In the genomic region with DNA sequence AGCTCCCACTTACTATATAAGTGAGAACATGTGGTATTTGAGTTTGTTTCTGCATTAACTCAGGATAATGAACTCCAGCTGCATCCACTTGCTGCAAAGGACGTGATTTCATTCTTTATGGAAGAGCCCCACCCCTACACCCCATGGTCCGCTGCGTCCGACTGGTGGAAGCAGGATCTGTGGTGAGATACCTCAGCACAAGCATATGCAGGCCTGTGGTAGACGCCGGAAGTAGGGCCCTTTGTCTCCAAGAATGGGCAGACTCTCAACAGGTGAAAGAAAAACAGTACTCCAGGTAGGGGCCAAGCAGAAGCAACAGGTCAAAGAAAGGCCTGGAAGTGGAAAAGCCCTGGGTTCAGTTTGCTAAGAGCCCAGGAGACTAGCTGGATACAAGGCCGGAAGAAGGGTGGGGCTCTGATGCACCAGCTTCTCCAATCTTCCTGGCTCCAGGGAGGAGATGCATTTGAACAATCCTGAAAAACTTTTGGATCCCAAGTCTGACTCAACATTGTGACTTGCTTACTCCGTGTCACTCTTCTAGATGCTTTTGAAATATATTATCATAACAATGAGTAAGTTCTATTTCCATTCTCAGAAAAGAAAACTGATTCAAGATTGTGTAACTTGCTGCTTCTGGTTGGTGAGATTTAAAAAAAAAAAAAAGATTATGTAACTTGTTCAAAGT, we compare ENCODE assay signal across 10 cellular contexts. TPM values are rescaled to one million over a fixed set of nuclear protein-coding genes. Genes with fewer than 3 reads are reported as not detected.
DNase-seq lines count a peak whose midpoint lies in the region; ATAC-seq and TF ChIP-seq lines count a peak whose summit lies in the region.
"Had no signal": no experiment of that assay in that cellular context is flagged by ENCODE, and none has a peak within 500 bp of the region (broad histone marks: within the 10 kb centered on the region; RNA-seq: fewer than 3 reads in every experiment).

No MANE protein-coding gene starts in this region.

- H3K27me3 ChIP-seq in PC-3 (ENCODE audit: low read length), result no peaks in the 10 kb centered on the region
- H3K27me3 ChIP-seq in esophagus muscularis mucosa, result no peaks in the 10 kb centered on the region
- H3K27me3 ChIP-seq: BLaER1 had no signal

- no peak for TF ChIP-seq EP300 in esophagus muscularis mucosa (IDR thresholded peaks at IDR 0.05)

- H3K4me1 ChIP-seq in PC-3 (ENCODE audit: insufficient read depth, low read length), result peaks cover 25% of the 10 kb centered on the region
- peaks cover 25 to 36% (median 31%) of the 10 kb centered on the region in 4 donors for H3K4me1 ChIP-seq in esophagus muscularis mucosa

- no peak overlapping the region for H3K4me2 ChIP-seq in PC-3 (ENCODE audit: low read length)
- H3K4me2 ChIP-seq: BLaER1 had no signal

- no peaks in the 10 kb centered on the region for H3K9me2 ChIP-seq in PC-3 (replicated peaks; ENCODE audit: low read length)

- H3K9me3 ChIP-seq in PC-3 (ENCODE audit: low read length) (no peaks in the 10 kb centered on the region), esophagus muscularis mucosa (no peaks in the 10 kb centered on the region)

- peak; percentile 25 for ATAC-seq in PC-3

- CTCF ChIA-PET in PC-3 (lab: Charles Lee), result interaction anchor here (1.0 kb wide), 1 partner anchor 54 kb away, joined by 5 read pairs; no protein-coding TSS in a partner anchor

- intact Hi-C loops in PC-3 (cut with micrococcal nuclease), result no loop called here
- intact Hi-C loops in esophagus muscularis mucosa (cut with DNase I), result no loop called here

- POLR2A ChIA-PET in PC-3 (lab: Charles Lee; ENCODE audit: unreplicated experiment), result interaction anchor here (0.6 to 1.4 kb wide), 2 partner anchors 46 to 55 kb away, joined by 3 to 7 read pairs; a partner anchor contains a TSS

- peaks cover 14% of the 10 kb centered on the region for H3K79me2 ChIP-seq in PC-3 (ENCODE audit: low read length)

- no TSS peak for BruUV-seq in PC-3 (replicated peaks; lab: Mats Ljungman, UMichigan)

- no peaks in the 10 kb centered on the region for H4K20me1 ChIP-seq in PC-3 (ENCODE audit: low read length)
- H4K20me1 ChIP-seq: BLaER1 had no signal

- TF ChIP-seq CTCF in PC-3 (conservative IDR thresholded peaks at IDR 0.05; ENCODE audit: low read depth, low read length) (no peak), esophagus muscularis mucosa (IDR thresholded peaks at IDR 0.05) (no peak)

- WGBS in esophagus muscularis mucosa, result 50% methylated on average over 8 of the region's 8 CpGs

- H3K27ac ChIP-seq in PC-3 (ENCODE audit: low read length) (peak overlapping the region; percentile 39), esophagus muscularis mucosa (replicated peaks in 1 of 4) (peak overlapping the region; percentile 76 to 92 (median 88)), skin epidermis (peak overlapping the region in 17 of 21 experiments; percentile 11 to 87 (median 79))
- H3K27ac ChIP-seq: BLaER1 had no signal

- peak; percentile 26 for DNase-seq in NCI-H146 (lab: John Stamatoyannopoulos, UW)
- DNase-seq in NCI-H146 treated with DMSO at 0.1 percent for 48 hours (lab: John Stamatoyannopoulos, UW; ENCODE audit: unreplicated experiment), result no peak
- DNase-seq in PC-3, result peak; percentile 83
- no peak for DNase-seq in esophagus muscularis mucosa (ENCODE audit: extremely low spot score)
- no peak for DNase-seq in NCI-H524 (lab: John Stamatoyannopoulos, UW)
- no peak for DNase-seq in D341Med (ENCODE audit: low spot score)
- DNase-seq in NCI-H2029 (lab: John Stamatoyannopoulos, UW), result no peak
- DNase-seq: central memory CD4-positive, alpha-beta T cell had no signal

- H3K4me3 ChIP-seq in PC-3 (ENCODE audit: low read length) (no peak overlapping the region), esophagus muscularis mucosa (no peak overlapping the region), skin epidermis (no peak overlapping the region)
- H3K4me3 ChIP-seq: BLaER1 had no signal

- no peaks in the 10 kb centered on the region for H3K36me3 ChIP-seq in PC-3 (ENCODE audit: low read depth, low read length)
- no peaks in the 10 kb centered on the region for H3K36me3 ChIP-seq in esophagus muscularis mucosa
- H3K36me3 ChIP-seq: BLaER1 had no signal

- H2AFZ ChIP-seq in PC-3 (ENCODE audit: low read length), result no peak overlapping the region

- H3K9ac ChIP-seq in PC-3 (ENCODE audit: low read length), result no peak overlapping the region
- H3K9ac ChIP-seq: BLaER1 had no signal

- TF ChIP-seq POLR2A in esophagus muscularis mucosa (IDR thresholded peaks at IDR 0.05; ENCODE audit: low read depth), result no peak

- peaks cover 3% of the 10 kb centered on the region for H3F3A ChIP-seq in PC-3 (ENCODE audit: low read length, unreplicated experiment)

RNA-seq across cellular contexts. Expression of a gene that starts 30.4 kb away (rescaled TPM):
- 47.9 and 96.6 TPM in 2 replicates for total RNA-seq in PC-3 (2014; rRNA removed)
- total RNA-seq in esophagus muscularis mucosa, result 100 to 1,000 TPM in 2 of 4 donors, 10 to 100 TPM in 2; 42.8 to 181 (median 96.0) TPM

RNA-seq across cellular contexts. Expression of a gene that starts 45.9 kb away (rescaled TPM):
- total RNA-seq in PC-3 (2014; rRNA removed), result 1,345 and 2,062 TPM in 2 replicates
- total RNA-seq in esophagus muscularis mucosa, result over 10,000 TPM in 1 of 4 donors, 1,000 to 10,000 TPM in 3; 2,724 to 15,405 (median 5,373) TPM

Comparison
In these comparisons a context has a peak if more than half of its experiments do, and no peak if none do; other contexts are left out.
1. DNase-seq: peak in NCI-H146 (single experiment) and PC-3 (single experiment); none in NCI-H146 treated with DMSO at 0.1 percent for 48 hours (single experiment), esophagus muscularis mucosa (single experiment), NCI-H524 (0 of 2), D341Med (single experiment) and NCI-H2029 (single experiment).
2. Peak in every context shown above with its lines, with median percentiles within 50 percentile points of each other: H3K27ac ChIP-seq.